ENCODE assay signal across 1 cellular context in the genomic region with DNA sequence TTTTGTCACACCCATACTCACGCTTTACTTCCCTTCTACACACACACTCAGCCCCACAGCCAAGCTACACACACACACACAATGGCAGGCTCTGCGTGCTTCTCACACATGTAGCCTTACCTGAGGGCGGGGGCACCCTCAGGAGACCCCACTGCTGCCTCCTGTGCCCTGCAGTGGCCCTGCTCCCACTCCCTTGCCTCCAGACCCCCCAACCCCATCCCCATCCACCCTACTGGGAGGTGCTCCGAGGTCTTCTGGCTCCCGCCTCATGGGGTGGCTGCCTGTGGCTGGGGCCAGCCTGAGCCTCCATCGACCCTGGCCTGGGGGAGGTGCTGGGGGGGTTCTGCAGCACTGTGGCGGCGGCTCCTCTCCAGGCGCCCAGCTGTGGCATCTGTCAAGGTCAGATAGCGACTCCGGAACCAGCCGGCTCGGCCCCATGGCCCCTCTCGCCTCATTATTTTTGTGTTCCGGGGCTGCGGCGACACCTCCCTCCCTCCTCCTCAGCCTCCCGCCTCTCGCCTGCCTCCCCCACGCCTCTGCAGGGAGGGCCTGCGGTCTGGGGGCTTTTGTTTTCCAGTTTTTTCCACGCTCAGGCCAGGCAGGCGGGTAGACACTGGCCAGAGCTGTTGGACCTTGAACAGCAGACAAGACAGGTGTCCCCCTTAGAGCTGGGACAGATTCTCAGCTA.
TF ChIP-seq lines count a peak whose summit lies in the region.

No MANE protein-coding gene starts in this region.

TF ChIP-seq in K562, 482 proteins besides CTCF, POLR2A, EP300 and RAD21 (continued from another document and continues in another):
- TF ChIP-seq ZNF318 (IDR thresholded peaks at IDR 0.05; ENCODE audit: borderline replicate concordance in 1 of 2, low read depth in 1 of 2) (peak in 1 of 2 experiments; percentile 78; a peak in 1 of 4 replicates), PRDM10 (IDR thresholded peaks at IDR 0.05; ENCODE audit: partially characterized antibody) (peak; percentile 53), ZC3H11A (IDR thresholded peaks at IDR 0.05; ENCODE audit: low read depth, low read length) (no peak), EHMT2 (IDR thresholded peaks at IDR 0.05) (no peak), ZZZ3 (IDR thresholded peaks at IDR 0.05) (no peak), CGGBP1 (CRISPR knock-in tag; IDR thresholded peaks at IDR 0.05) (no peak), ZNF197 (CRISPR knock-in tag; IDR thresholded peaks at IDR 0.05; ENCODE audit: low read depth) (peak; percentile 88), ETV6 (IDR thresholded peaks at IDR 0.05; ENCODE audit: borderline replicate concordance in 1 of 2, low read depth in 2 of 2, low read length in 1 of 2) (0 out of 4 replicates have a peak, but pooled peaks of 1 of the 2 experiments have one; percentile 16), ETV6 (CRISPR knock-in tag; IDR thresholded peaks at IDR 0.05; ENCODE audit: borderline replicate concordance) (no peak), RUNX1 (IDR thresholded peaks at IDR 0.05; ENCODE audit: low read depth) (no peak), MTF1 (CRISPR knock-in tag; IDR thresholded peaks at IDR 0.05; ENCODE audit: borderline replicate concordance) (no peak), SAFB (IDR thresholded peaks at IDR 0.05; ENCODE audit: borderline replicate concordance, low read depth, low read length) (no peak), ZSCAN32 (CRISPR knock-in tag; IDR thresholded peaks at IDR 0.05) (no peak), DNMT1 (IDR thresholded peaks at IDR 0.05) (no peak), MYNN (IDR thresholded peaks at IDR 0.05) (peak; percentile 93), MYNN (CRISPR knock-in tag; IDR thresholded peaks at IDR 0.05) (no peak), E2F8 (IDR thresholded peaks at IDR 0.05; ENCODE audit: low read depth, partially characterized antibody) (peak; percentile 44), CBX3 (IDR thresholded peaks at IDR 0.05; ENCODE audit: borderline replicate concordance in 1 of 2, low read length in 2 of 2) (peak in 1 of 2 experiments; percentile 73; a peak in 1 of 3 replicates), MTA2 (IDR thresholded peaks at IDR 0.05; ENCODE audit: low read depth) (peak; percentile 89), MED1 (CRISPR knock-in tag; IDR thresholded peaks at IDR 0.05; ENCODE audit: borderline replicate concordance) (no peak), CREB1 (IDR thresholded peaks at IDR 0.05) (peak; percentile 79), CREB1 (CRISPR knock-in tag; IDR thresholded peaks at IDR 0.05) (no peak; the same call in 1 of the 2 replicates), DPF2 (IDR thresholded peaks at IDR 0.05) (peak; percentile 93), SPI1 (IDR thresholded peaks at IDR 0.05; ENCODE audit: borderline replicate concordance, low read depth, low read length) (no peak), NFIX (CRISPR knock-in tag; IDR thresholded peaks at IDR 0.05; ENCODE audit: low read depth) (no peak), C11orf30 (IDR thresholded peaks at IDR 0.05; ENCODE audit: low read depth) (no peak), EGR1 (conservative IDR thresholded peaks at IDR 0.05) (peak; percentile 85), COPS2 (conservative IDR thresholded peaks at IDR 0.05) (no peak), PHF8 (IDR thresholded peaks at IDR 0.05; ENCODE audit: borderline replicate concordance, low read length) (no peak; the same call in 1 of the 2 replicates), ZNF408 (CRISPR knock-in tag; IDR thresholded peaks at IDR 0.05; ENCODE audit: low read depth) (no peak), POU5F1 (IDR thresholded peaks at IDR 0.05; ENCODE audit: borderline replicate concordance, low read depth, low read length, partially characterized antibody) (no peak), NRF1 (conservative IDR thresholded peaks at IDR 0.05 in 1 of 2, IDR thresholded peaks at IDR 0.05 in 1 of 2) (0 out of 4 replicates have a peak, but pooled peaks have one; percentile 42 to 47), BACH1 (tag; IDR thresholded peaks at IDR 0.05) (no peak), E2F1 (CRISPR knock-in tag; IDR thresholded peaks at IDR 0.05) (0 out of 2 replicates have a peak, but pooled peaks have one; percentile 40), CCAR2 (IDR thresholded peaks at IDR 0.05; ENCODE audit: low read depth, low read length) (0 out of 2 replicates have a peak, but pooled peaks have one; percentile 50), ESRRA (IDR thresholded peaks at IDR 0.05; ENCODE audit: borderline replicate concordance, low read depth) (peak; percentile 98), HDAC1 (IDR thresholded peaks at IDR 0.05) (peak in 1 of 2 experiments; percentile 79; a peak in 2 of 4 replicates), RBBP5 (IDR thresholded peaks at IDR 0.05; ENCODE audit: borderline replicate concordance, insufficient read depth, low read length, poor library complexity, severe bottlenecking) (peak; percentile 50)
- TF ChIP-seq, protein P1, sequence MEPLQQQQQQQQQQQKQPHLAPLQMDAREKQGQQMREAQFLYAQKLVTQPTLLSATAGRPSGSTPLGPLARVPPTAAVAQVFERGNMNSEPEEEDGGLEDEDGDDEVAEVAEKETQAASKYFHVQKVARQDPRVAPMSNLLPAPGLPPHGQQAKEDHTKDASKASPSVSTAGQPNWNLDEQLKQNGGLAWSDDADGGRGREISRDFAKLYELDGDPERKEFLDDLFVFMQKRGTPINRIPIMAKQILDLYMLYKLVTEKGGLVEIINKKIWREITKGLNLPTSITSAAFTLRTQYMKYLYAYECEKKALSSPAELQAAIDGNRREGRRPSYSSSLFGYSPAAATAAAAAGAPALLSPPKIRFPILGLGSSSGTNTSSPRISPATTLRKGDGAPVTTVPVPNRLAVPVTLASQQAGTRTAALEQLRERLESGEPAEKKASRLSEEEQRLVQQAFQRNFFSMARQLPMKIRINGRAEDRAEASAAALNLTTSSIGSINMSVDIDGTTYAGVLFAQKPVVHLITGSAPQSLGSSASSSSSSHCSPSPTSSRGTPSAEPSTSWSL (CRISPR knock-in tag; IDR thresholded peaks at IDR 0.05; ENCODE audit: borderline replicate concordance), result no peak
